ENCODE assay signal across 18 cellular contexts in the genomic region with DNA sequence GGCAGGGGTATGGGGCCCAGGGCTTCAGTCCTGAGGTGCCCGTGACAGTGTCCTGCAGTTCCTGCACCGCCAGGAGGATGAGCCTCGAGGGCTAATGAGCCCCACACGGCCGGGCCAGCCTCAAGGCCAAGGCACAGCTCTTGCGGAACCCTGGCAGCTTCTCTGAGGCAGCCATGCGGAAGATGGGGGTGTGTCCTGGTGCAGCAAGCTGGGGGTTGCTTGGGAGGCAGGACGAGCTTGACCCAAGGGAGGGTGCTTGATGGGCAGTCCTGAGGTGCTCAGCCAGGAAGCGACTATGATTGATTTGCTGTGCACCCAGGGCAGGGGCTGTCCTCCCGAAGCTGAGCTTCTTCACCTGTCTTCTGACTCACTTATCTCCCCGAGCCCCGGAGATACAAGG. TPM values are rescaled to one million over a fixed set of nuclear protein-coding genes. Genes with fewer than 3 reads are reported as not detected.
"Had no signal": no experiment of that assay in that cellular context is flagged by ENCODE, and none has a peak within 500 bp of the region (broad histone marks: within the 10 kb centered on the region; RNA-seq: fewer than 3 reads in every experiment).

No MANE protein-coding gene starts in this region.

- H3K36me3 Mint-ChIP-seq: memory B cell; natural killer cell treated with Interleukin-12 subunit alpha and Interleukin-12 subunit beta and Interleukin-15 and Interleukin-18, amount 100 ng/mL, for 72 hours had no signal

- H3K4me3 Mint-ChIP-seq: activated B cell treated with CpG ODN at 0.5 μM for 24 hours; activated CD4-positive, alpha-beta T cell treated with anti-CD3 and anti-CD28 coated beads, Interleukin-2, amount 10 ng/mL, durations not matched to agents 7 days and 5 days; central memory CD8-positive, alpha-beta T cell; endodermal cell; memory B cell; natural killer cell treated with Interleukin-12 subunit alpha and Interleukin-12 subunit beta and Interleukin-15 and Interleukin-18, amount 100 ng/mL, for 72 hours; T-helper 17 cell had no signal

- H3K9me3 Mint-ChIP-seq: activated B cell treated with CpG ODN at 0.5 μM for 24 hours; activated CD4-positive, alpha-beta T cell treated with anti-CD3 and anti-CD28 coated beads, Interleukin-2, amount 10 ng/mL, durations not matched to agents 7 days and 5 days; central memory CD8-positive, alpha-beta T cell; endodermal cell; memory B cell; natural killer cell treated with Interleukin-12 subunit alpha and Interleukin-12 subunit beta and Interleukin-15 and Interleukin-18, amount 100 ng/mL, for 72 hours had no signal

- H3K27ac ChIP-seq: esophagus muscularis mucosa, upper lobe of right lung had no signal

- H3K4me1 Mint-ChIP-seq: activated B cell treated with CpG ODN at 0.5 μM for 24 hours; activated CD4-positive, alpha-beta T cell treated with anti-CD3 and anti-CD28 coated beads, Interleukin-2, amount 10 ng/mL, durations not matched to agents 7 days and 5 days; central memory CD8-positive, alpha-beta T cell; endodermal cell; memory B cell; T-helper 17 cell had no signal

- H3K36me3 ChIP-seq: esophagus muscularis mucosa, upper lobe of right lung had no signal

- H3K27me3 Mint-ChIP-seq: activated B cell treated with CpG ODN at 0.5 μM for 24 hours; activated CD4-positive, alpha-beta T cell treated with anti-CD3 and anti-CD28 coated beads, Interleukin-2, amount 10 ng/mL, durations not matched to agents 7 days and 5 days; central memory CD8-positive, alpha-beta T cell; natural killer cell treated with Interleukin-12 subunit alpha and Interleukin-12 subunit beta and Interleukin-15 and Interleukin-18, amount 100 ng/mL, for 72 hours; progenitor cell of endocrine pancreas; T-helper 17 cell had no signal

- H3K9me3 ChIP-seq: body of pancreas, esophagus muscularis mucosa, upper lobe of right lung had no signal

- H3K27ac Mint-ChIP-seq: activated B cell treated with CpG ODN at 0.5 μM for 24 hours; activated CD4-positive, alpha-beta T cell treated with anti-CD3 and anti-CD28 coated beads, Interleukin-2, amount 10 ng/mL, durations not matched to agents 7 days and 5 days; endodermal cell; memory B cell; natural killer cell treated with Interleukin-12 subunit alpha and Interleukin-12 subunit beta and Interleukin-15 and Interleukin-18, amount 100 ng/mL, for 72 hours; progenitor cell of endocrine pancreas; T-helper 17 cell had no signal

- H3K27me3 ChIP-seq: body of pancreas, upper lobe of right lung had no signal

- DNase-seq: activated B cell treated with CpG ODN at 0.5 μM for 24 hours; activated CD4-positive, alpha-beta T cell treated with anti-CD3 and anti-CD28 coated beads, Interleukin-2, amount 10 ng/mL, durations not matched to agents 7 days and 5 days; activated naive CD4-positive, alpha-beta T cell treated with anti-CD3 and anti-CD28 coated beads, Interleukin-2, amount 50 U/mL, for 16 hours; activated T-cell treated with anti-CD3 and anti-CD28 coated beads, Interleukin-2, amount 50 U/mL, for 1 hour; body of pancreas; dermis blood vessel endothelial cell; endodermal cell; foreskin fibroblast; occipital lobe; stimulated activated CD4-positive, alpha-beta T cell treated with anti-CD3 and anti-CD28 coated beads, Interleukin-2, amount 100 ng/mL, for 48 hours; stimulated activated naive CD4-positive, alpha-beta T cell treated with Interleukin-2 at 50 U/mL for 16 hours; T-helper 17 cell; upper lobe of right lung had no signal

- H3K4me1 ChIP-seq: upper lobe of right lung had no signal

- ATAC-seq: natural killer cell treated with Interleukin-12 subunit alpha and Interleukin-12 subunit beta and Interleukin-15 and Interleukin-18, amount 100 ng/mL, for 72 hours; T-helper 17 cell; upper lobe of right lung had no signal

- H3K4me3 ChIP-seq: body of pancreas, esophagus muscularis mucosa, upper lobe of right lung had no signal

RNA-seq across cellular contexts. Expression of a gene that starts 9.1 kb away (rescaled TPM):
- total RNA-seq: natural killer cell treated with Interleukin-12 subunit alpha and Interleukin-12 subunit beta and Interleukin-15 and Interleukin-18, amount 100 ng/mL, for 72 hours had no signal
